In the genomic region with DNA sequence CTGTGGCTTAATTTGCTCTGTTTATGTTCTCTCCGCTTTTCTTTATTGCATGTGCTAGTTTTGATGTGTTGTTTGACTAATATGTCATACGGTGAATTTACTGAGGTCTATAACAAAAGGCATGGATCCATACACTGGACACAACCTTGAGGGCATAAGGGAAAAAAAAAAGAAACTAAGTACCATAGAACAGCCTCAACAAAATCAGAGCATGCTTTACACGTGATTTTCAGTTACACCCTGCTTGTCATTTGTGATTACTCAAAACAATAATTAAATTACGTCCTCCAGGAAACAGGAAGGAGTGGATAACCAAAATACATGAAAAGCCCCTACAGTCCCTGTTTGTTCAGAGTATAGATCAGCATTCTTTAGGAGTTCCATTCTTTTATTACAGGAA, we compare ENCODE assay signal across 22 cellular contexts.
"Had no signal": no experiment of that assay in that cellular context is flagged by ENCODE, and none has a peak within 500 bp of the region (broad histone marks: within the 10 kb centered on the region; RNA-seq: fewer than 3 reads in every experiment).

No MANE protein-coding gene starts in this region.

- DNase-seq: activated CD4-positive, alpha-beta memory T cell treated with anti-CD3 and anti-CD28 coated beads for 36 hours; activated CD4-positive, alpha-beta T cell treated with anti-CD3 and anti-CD28 coated beads, Interleukin-2, amount 10 ng/mL, durations not matched to agents 24 days and 14 days; activated CD4-positive, CD25-positive, alpha-beta regulatory T cell treated with anti-CD3 and anti-CD28 coated beads, Interleukin-2, amount 50 U/mL, for 72 hours; activated CD8-positive, alpha-beta memory T cell treated with anti-CD3 and anti-CD28 coated beads, Interleukin-2, amount 50 U/mL, for 4 hours; activated gamma-delta T cell; activated naive CD4-positive, alpha-beta T cell treated with anti-CD3 and anti-CD28 coated beads, Interleukin-2, amount 10 ng/mL, durations not matched to agents 7 days and 5 days; activated T-cell treated with anti-CD3 and anti-CD28 coated beads, Interleukin-2, amount 50 U/mL, for 1 hour; amniotic stem cell; brain microvascular endothelial cell; dorsolateral prefrontal cortex; effector memory CD4-positive, alpha-beta T cell; islet precursor cell; left ventricle myocardium inferior; nephron progenitor cell; stimulated activated CD4-positive, alpha-beta T cell treated with anti-CD3 and anti-CD28 coated beads, Interleukin-12 subunit alpha, Interleukin-12 subunit beta, amount 100 ng/mL, for 4 hours; stimulated activated CD4-positive, alpha-beta T cell treated with anti-CD3 and anti-CD28 coated beads, Interleukin-4, amount 100 ng/mL, for 4 hours; stimulated activated CD8-positive, alpha-beta memory T cell treated with anti-CD3 and anti-CD28 coated beads, Interleukin-4, amount 100 ng/mL, for 48 hours; stimulated activated naive CD8-positive, alpha-beta T cell treated with anti-CD3 and anti-CD28 coated beads, Interleukin-15, amount 100 ng/mL, for 72 hours; substantia nigra; T1000 had no signal

- ATAC-seq: sciatic nerve; stimulated activated memory B cell treated with anti-CD40 and anti-IgM and Interleukin-4, amounts not matched to agents 10 μg/mL and 1 μg/mL and 100 μg/mL, for 72 hours; stimulated activated naive CD8-positive, alpha-beta T cell treated with anti-CD3 and anti-CD28 coated beads, Interleukin-15, amount 100 ng/mL, for 72 hours had no signal
